24 cellular contexts compared by ENCODE assay signal in the genomic region with DNA sequence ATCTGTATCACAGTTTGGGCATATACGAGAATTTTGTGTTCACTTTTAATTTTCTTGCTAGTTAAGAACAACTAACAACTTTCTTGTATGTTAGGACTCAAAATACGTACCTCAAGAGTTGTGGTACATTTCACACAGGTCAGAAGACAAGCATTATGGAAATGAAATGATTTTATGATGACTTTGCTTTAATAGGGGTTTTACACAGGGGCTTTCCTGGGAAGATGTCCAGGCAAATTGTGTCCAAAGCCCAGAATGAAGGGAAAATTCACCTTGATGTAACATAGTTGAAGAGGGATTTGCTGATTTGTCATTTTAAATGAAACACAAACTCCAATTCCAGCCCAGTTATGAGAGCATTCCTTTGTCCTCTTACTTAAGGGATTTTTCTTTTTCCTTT.
"Had no signal": no experiment of that assay in that cellular context is flagged by ENCODE, and none has a peak within 500 bp of the region (broad histone marks: within the 10 kb centered on the region; RNA-seq: fewer than 3 reads in every experiment).

No MANE protein-coding gene starts in this region.

- H3K4me3 ChIP-seq: esophagus muscularis mucosa, left lung, lung, prostate gland, thyroid gland had no signal

- H3K27ac ChIP-seq: heart right ventricle, left lung, thyroid gland had no signal

- H3K4me1 ChIP-seq: left lung, pancreas, prostate gland had no signal

- H3K9me3 ChIP-seq: esophagus muscularis mucosa, heart right ventricle, left lung, pancreas, prostate gland, stomach, thyroid gland had no signal

- ATAC-seq: heart right ventricle; left lung; stimulated activated naive B cell treated with anti-CD40 and anti-IgM and Interleukin-4, amounts not matched to agents 10 μg/mL and 1 μg/mL and 100 μg/mL, for 72 hours had no signal

- DNase-seq: activated CD4-positive, alpha-beta T cell treated with anti-CD3 and anti-CD28 coated beads for 4 hours; activated CD4-positive, alpha-beta T cell treated with anti-CD3 and anti-CD28 coated beads, Interleukin-2, amount 50 U/mL, for 4 hours; activated CD8-positive, alpha-beta memory T cell treated with anti-CD3 and anti-CD28 coated beads for 24 hours; activated CD8-positive, alpha-beta memory T cell treated with anti-CD3 and anti-CD28 coated beads, Interleukin-2, amount 50 U/mL, for 4 hours; activated effector memory CD4-positive, alpha-beta T cell treated with anti-CD3 and anti-CD28 coated beads, Interleukin-2, amount 50 U/mL, for 16 hours; activated naive CD4-positive, alpha-beta T cell treated with anti-CD3 and anti-CD28 coated beads, Interleukin-2, amount 50 U/mL, for 16 hours; activated T-cell treated with anti-CD3 and anti-CD28 coated beads, Interleukin-2, amount 50 U/mL, for 1 hour; amygdala; caudate nucleus; endodermal cell; foreskin melanocyte; heart right ventricle; left lung; naive B cell; nucleus accumbens; pancreas; stimulated activated CD4-positive, alpha-beta T cell treated with anti-CD3 and anti-CD28 coated beads, Interleukin-15, amount 100 ng/mL, for 24 hours; stimulated activated CD4-positive, alpha-beta T cell treated with anti-CD3 and anti-CD28 coated beads, Interleukin-2, amount 100 ng/mL, for 24 hours; stimulated activated naive B cell treated with anti-CD40 and anti-IgM and Interleukin-4, amounts not matched to agents 10 μg/mL and 1 μg/mL and 100 μg/mL, for 72 hours; stomach; thyroid gland had no signal

- FAIRE-seq: pancreas had no signal

- H3K27me3 ChIP-seq: esophagus muscularis mucosa, heart right ventricle, left lung, pancreas, stomach, thyroid gland had no signal

- H3K36me3 ChIP-seq: esophagus muscularis mucosa, heart right ventricle, left lung, pancreas, prostate gland, stomach, thyroid gland had no signal
